Comparison of ENCODE assay signal across 1 cellular context in the genomic region with DNA sequence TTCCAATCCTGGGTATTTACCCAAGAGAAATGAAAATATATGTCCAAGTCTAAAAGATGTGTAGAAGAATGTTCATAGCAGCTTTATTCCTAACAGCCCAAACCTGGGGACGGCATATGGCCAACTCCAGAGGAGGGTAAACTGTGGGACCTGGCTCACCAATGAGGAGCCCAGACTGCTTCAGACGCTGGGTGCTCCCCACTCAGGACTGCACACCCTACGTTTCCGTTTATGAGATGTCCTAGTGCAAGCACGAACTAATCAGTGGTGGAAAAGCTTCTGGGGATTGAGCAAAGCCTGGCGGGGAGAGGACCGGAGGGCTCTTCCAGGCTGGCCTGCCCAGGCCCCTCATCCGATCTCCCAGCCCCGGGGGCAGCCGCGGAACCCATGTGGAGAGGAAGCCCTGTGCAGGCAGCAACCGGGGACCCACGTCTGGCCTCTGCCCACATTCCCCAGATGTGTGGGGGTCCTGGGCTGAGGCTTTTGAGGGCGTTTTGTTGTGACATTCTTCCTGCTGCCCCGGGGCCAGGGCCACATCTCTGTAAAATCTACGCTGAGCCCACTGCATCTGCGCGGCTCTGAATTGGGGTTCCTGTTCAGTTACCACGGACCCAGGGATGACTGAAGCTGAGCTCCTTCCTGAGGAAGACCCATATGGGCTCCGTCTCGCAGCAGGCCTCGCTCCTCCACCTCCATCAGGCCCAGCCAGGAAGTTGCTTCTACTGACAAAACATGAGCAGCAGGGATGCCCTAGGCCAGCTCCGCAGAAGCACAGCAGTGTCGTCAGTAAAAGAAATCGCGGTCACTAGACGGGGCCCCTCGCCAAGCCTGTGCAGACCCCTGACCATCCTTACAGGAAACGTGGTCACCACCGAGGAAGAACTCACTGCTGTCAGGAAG.
TF ChIP-seq lines count a peak whose summit lies in the region.

No MANE protein-coding gene starts in this region.

TF ChIP-seq in HepG2, 621 proteins besides CTCF, POLR2A, EP300 and RAD21 (continued from another document):
- no peak for TF ChIP-seq HNF1B (CRISPR knock-in tag; IDR thresholded peaks at IDR 0.05)
